In the genomic region with DNA sequence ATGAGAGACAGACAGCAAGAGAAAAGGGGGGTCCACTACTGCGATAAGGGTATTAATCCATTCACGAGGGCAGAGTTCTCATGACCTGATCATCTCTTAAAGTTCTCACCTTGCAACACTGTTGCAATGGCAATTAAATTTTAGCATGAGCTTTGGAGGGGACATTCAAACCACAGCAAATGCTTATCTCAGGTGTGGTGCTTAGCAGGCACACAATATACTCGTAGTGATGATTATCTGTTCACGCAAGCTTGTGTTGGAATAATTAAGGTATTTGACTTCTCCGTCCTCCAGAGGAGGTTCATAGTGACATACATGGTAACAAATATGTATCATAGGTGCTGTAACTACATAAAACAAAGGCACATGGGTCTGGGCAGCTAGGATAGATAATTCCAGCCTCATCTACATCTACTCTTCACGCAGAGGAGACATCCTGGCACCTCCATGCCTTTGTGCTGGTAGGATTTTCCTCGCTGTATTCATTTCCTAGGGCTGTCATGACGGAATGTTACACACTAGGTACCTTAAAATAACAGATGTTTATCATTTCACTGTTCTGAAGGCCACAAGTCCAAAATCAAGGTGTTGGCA, we compare ENCODE assay signal across 1 cellular context.
TF ChIP-seq lines count a peak whose summit lies in the region.

No MANE protein-coding gene starts in this region.

TF ChIP-seq in K562, 482 proteins besides CTCF, POLR2A, EP300 and RAD21:
- TF ChIP-seq ILF3 (IDR thresholded peaks at IDR 0.05; ENCODE audit: borderline replicate concordance) (no peak), DPF2 (IDR thresholded peaks at IDR 0.05) (0 out of 2 replicates have a peak, but pooled peaks have one; percentile 14), ARID1B (IDR thresholded peaks at IDR 0.05) (peak; percentile 51; the same call in 1 of the 2 replicates), CEBPG (CRISPR knock-in tag; IDR thresholded peaks at IDR 0.05) (peak; percentile 84), CEBPG (tag; conservative IDR thresholded peaks at IDR 0.05 in 1 of 2, IDR thresholded peaks at IDR 0.05 in 1 of 2) (no peak), CXXC5 (CRISPR knock-in tag; IDR thresholded peaks at IDR 0.05) (peak; percentile 77), ATF1 (CRISPR knock-in tag; IDR thresholded peaks at IDR 0.05) (no peak), ATF1 (tag; IDR thresholded peaks at IDR 0.05) (peak; percentile 30; the same call in 1 of the 2 replicates), SOX6 (IDR thresholded peaks at IDR 0.05) (peak; percentile 61; the same call in 1 of the 2 replicates), SRSF3 (IDR thresholded peaks at IDR 0.05; ENCODE audit: insufficient read depth, low read length) (no peak), CTBP1 (IDR thresholded peaks at IDR 0.05; ENCODE audit: borderline replicate concordance) (peak; percentile 32; the same call in 1 of the 2 replicates), CBFA2T3 (IDR thresholded peaks at IDR 0.05) (peak; percentile 48), TCF3 (CRISPR knock-in tag; IDR thresholded peaks at IDR 0.05) (peak; percentile 62), ZEB2 (IDR thresholded peaks at IDR 0.05) (peak; percentile 30; the same call in 1 of the 2 replicates), SREBF1 (IDR thresholded peaks at IDR 0.05; ENCODE audit: borderline replicate concordance, low read depth, low read length) (no peak), L3MBTL2 (IDR thresholded peaks at IDR 0.05) (peak; percentile 19; the same call in 1 of the 2 replicates), GABPB2 (CRISPR knock-in tag; conservative IDR thresholded peaks at IDR 0.05) (no peak), ZNF263 (CRISPR knock-in tag; IDR thresholded peaks at IDR 0.05; ENCODE audit: borderline replicate concordance) (peak; percentile 24; the same call in 1 of the 2 replicates), HBP1 (CRISPR knock-in tag; IDR thresholded peaks at IDR 0.05) (no peak), SMARCA4 (IDR thresholded peaks at IDR 0.05) (0 out of 2 replicates have a peak, but pooled peaks have one; percentile 15), CREM (IDR thresholded peaks at IDR 0.05; ENCODE audit: low read depth) (peak; percentile 49; the same call in 1 of the 2 replicates), PML (IDR thresholded peaks at IDR 0.05; ENCODE audit: low read length) (0 out of 2 replicates have a peak, but pooled peaks have one; percentile 25), KLF1 (tag; IDR thresholded peaks at IDR 0.05) (0 out of 2 replicates have a peak, but pooled peaks have one; percentile 27), RCOR1 (IDR thresholded peaks at IDR 0.05; ENCODE audit: borderline replicate concordance in 1 of 2, low read depth in 2 of 2, low read length in 2 of 2) (peak in 1 of 2 experiments; percentile 33; a peak in 1 of 4 replicates), TEAD4 (IDR thresholded peaks at IDR 0.05; ENCODE audit: low read length) (peak; percentile 79), TEAD4 (CRISPR knock-in tag; IDR thresholded peaks at IDR 0.05; ENCODE audit: borderline replicate concordance) (no peak), KLF16 (IDR thresholded peaks at IDR 0.05) (no peak), ZNF347 (CRISPR knock-in tag; IDR thresholded peaks at IDR 0.05; ENCODE audit: low read depth) (no peak), TAL1 (IDR thresholded peaks at IDR 0.05) (peak; percentile 61)
- TF ChIP-seq, protein P1, sequence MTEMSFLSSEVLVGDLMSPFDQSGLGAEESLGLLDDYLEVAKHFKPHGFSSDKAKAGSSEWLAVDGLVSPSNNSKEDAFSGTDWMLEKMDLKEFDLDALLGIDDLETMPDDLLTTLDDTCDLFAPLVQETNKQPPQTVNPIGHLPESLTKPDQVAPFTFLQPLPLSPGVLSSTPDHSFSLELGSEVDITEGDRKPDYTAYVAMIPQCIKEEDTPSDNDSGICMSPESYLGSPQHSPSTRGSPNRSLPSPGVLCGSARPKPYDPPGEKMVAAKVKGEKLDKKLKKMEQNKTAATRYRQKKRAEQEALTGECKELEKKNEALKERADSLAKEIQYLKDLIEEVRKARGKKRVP (CRISPR knock-in tag; IDR thresholded peaks at IDR 0.05) = 0 out of 2 replicates have a peak, but pooled peaks have one; percentile 17
